Comparison of ENCODE assay signal across 10 cellular contexts in genomic region chr7:30091431-30092386, GRCh38. TPM values are rescaled to one million over a fixed set of nuclear protein-coding genes. Genes with fewer than 3 reads are reported as not detected.
DNase-seq lines count a peak whose midpoint lies in the region; ATAC-seq and TF ChIP-seq lines count a peak whose summit lies in the region.
"Had no signal": no experiment of that assay in that cellular context is flagged by ENCODE, and none has a peak within 500 bp of the region (broad histone marks: within the 10 kb centered on the region; RNA-seq: fewer than 3 reads in every experiment).

No MANE protein-coding gene starts in this region.

- in situ Hi-C loops in astrocyte of the cerebellum (cut with HindIII; ENCODE audit: low sequenced_read_pairs), result no loop called here

- ATAC-seq in right cardiac atrium, result peak; percentile 73 to 81
- ATAC-seq in GM21528 (IDR thresholded peaks at IDR 0.05; ENCODE audit: low FRiP score, unreplicated experiment), result no peak
- ATAC-seq in HG03571 (IDR thresholded peaks at IDR 0.05; ENCODE audit: unreplicated experiment), result no peak

- H3K27ac ChIP-seq in right cardiac atrium (ENCODE audit: low read length) (peak overlapping the region; percentile 67), subcutaneous abdominal adipose tissue (ENCODE audit: low read depth, low read length) (peak overlapping the region; percentile 87)

- H3K9ac ChIP-seq in subcutaneous abdominal adipose tissue (ENCODE audit: low read length in 5 of 5), result peak overlapping the region in 4 of 5 donors; percentile 51 to 87 (median 60)

- no peak overlapping the region for H3K4me3 ChIP-seq in astrocyte of the cerebellum (ENCODE audit: low read depth, low read length)
- H3K4me3 ChIP-seq in right cardiac atrium (ENCODE audit: low read length), result no peak overlapping the region
- H3K4me3 ChIP-seq in subcutaneous abdominal adipose tissue (ENCODE audit: low read depth in 1 of 5, low read length in 5 of 5), result no peak overlapping the region
- H3K4me3 ChIP-seq: MG63 had no signal

- TF ChIP-seq CTCF in astrocyte of the cerebellum (IDR thresholded peaks at IDR 0.05; ENCODE audit: low read depth, low read length, missing control alignments), result no peak

- H3K4me1 ChIP-seq in right cardiac atrium (ENCODE audit: control insufficient read depth, insufficient read depth, low read length) (peaks cover 3% of the 10 kb centered on the region), subcutaneous abdominal adipose tissue (ENCODE audit: control insufficient read depth in 5 of 5, insufficient read depth in 5 of 5, low read length in 5 of 5) (peaks cover 8 to 35% (median 23%) of the 10 kb centered on the region in 5 donors)

- DNase-seq in H4 (ENCODE audit: low spot score) (peak; percentile 38), astrocyte of the cerebellum (ENCODE audit: low read depth) (peak; percentile 44), right cardiac atrium (no peak), NCI-H1694 (lab: John Stamatoyannopoulos, UW) (no peak)
- DNase-seq: activated CD4-positive, alpha-beta T cell treated with anti-CD3 and anti-CD28 coated beads, Interleukin-2, amount 50 U/mL, for 48 hours; MG63; NCI-H510A treated with DMSO at 0.1 percent for 48 hours had no signal

- H3K27me3 ChIP-seq in right cardiac atrium (ENCODE audit: control insufficient read depth, insufficient read depth) (no peaks in the 10 kb centered on the region), subcutaneous abdominal adipose tissue (ENCODE audit: control insufficient read depth in 5 of 5, insufficient read depth in 4 of 5, low read length in 5 of 5) (no peaks in the 10 kb centered on the region)
- H3K27me3 ChIP-seq: MG63 had no signal

- H3K9me3 ChIP-seq in right cardiac atrium (ENCODE audit: control insufficient read depth, low read length), result no peaks in the 10 kb centered on the region
- H3K9me3 ChIP-seq in subcutaneous abdominal adipose tissue (ENCODE audit: control insufficient read depth in 5 of 5, low read length in 5 of 5), result no peaks in the 10 kb centered on the region

- H3K36me3 ChIP-seq in subcutaneous abdominal adipose tissue (ENCODE audit: control insufficient read depth in 5 of 5, insufficient read depth in 5 of 5, low read length in 5 of 5), result no peaks in the 10 kb centered on the region
- H3K36me3 ChIP-seq: MG63 had no signal

- WGBS in right cardiac atrium, result 74% methylated on average over 9 of the region's 9 CpGs

- intact Hi-C loops in right cardiac atrium (cut with DNase I), result no loop called here

RNA-seq across cellular contexts. Expression of gene MTURN, which starts 43.1 kb away (rescaled TPM):
- total RNA-seq in H4 (2014; rRNA removed; shearing (Covaris generic)), result 4.8 and 5.9 TPM in 2 replicates
- 10 to 100 TPM; 25.3 to 50.8 (median 33.4) TPM for total RNA-seq in right cardiac atrium
- polyA plus RNA-seq in right cardiac atrium, result 15.0 TPM

Comparison
In these comparisons a context has a peak if more than half of its experiments do, and no peak if none do; other contexts are left out.
1. DNase-seq: peak in H4 (single experiment) and astrocyte of the cerebellum (single experiment); none in right cardiac atrium (0 of 3) and NCI-H1694 (single experiment).
2. ATAC-seq: peak in right cardiac atrium (2 of 2); none in GM21528 (single experiment) and HG03571 (single experiment).